In genomic region chr19:55340784-55341147, GRCh38 we compare ENCODE assay signal across 9 cellular contexts. TPM values are rescaled to one million over a fixed set of nuclear protein-coding genes. Genes with fewer than 3 reads are reported as not detected.
DNase-seq lines count a peak whose midpoint lies in the region; ATAC-seq and TF ChIP-seq lines count a peak whose summit lies in the region.
"Had no signal": no experiment of that assay in that cellular context is flagged by ENCODE, and none has a peak within 500 bp of the region (broad histone marks: within the 10 kb centered on the region; RNA-seq: fewer than 3 reads in every experiment).

No MANE protein-coding gene starts in this region.

- H3K36me3 ChIP-seq in SK-N-SH (replicated peaks in 1 of 2; ENCODE audit: control insufficient read depth in 1 of 2, insufficient read depth in 2 of 2, low read length in 1 of 2) (peaks cover 0 to 4% of the 10 kb centered on the region in 2 experiments), NT2/D1 (ENCODE audit: insufficient read depth, insufficient read length, low read length) (peaks cover 29% of the 10 kb centered on the region), neural progenitor cell (no peaks in the 10 kb centered on the region)

- CTCF ChIA-PET in SK-N-SH (lab: Yijun Ruan, JAX): interaction anchor here (0.6 to 1.1 kb wide), 3 partner anchors 12 to 43 kb away, joined by 3 to 8 read pairs (median 3); partner anchors contain the start of gene TMEM238

- peak; percentile 48 for TF ChIP-seq CTCF in SK-N-SH (IDR thresholded peaks at IDR 0.05)
- TF ChIP-seq CTCF in neural progenitor cell (IDR thresholded peaks at IDR 0.05): peak; percentile 40

- TF ChIP-seq EP300 in SK-N-SH (IDR thresholded peaks at IDR 0.05; ENCODE audit: borderline replicate concordance in 1 of 2, low read depth in 1 of 2, low read length in 1 of 2): no peak

- H3K9me3 Mint-ChIP-seq in neural progenitor cell: no peaks in the 10 kb centered on the region

- in situ Hi-C loops in G401 (cut with HindIII; ENCODE audit: low sequenced_read_pairs): loop anchor here (10.0 kb wide), 1 partner anchor 166 kb away; no protein-coding TSS in a partner anchor

- H3K9me3 ChIP-seq in SK-N-SH (no peaks in the 10 kb centered on the region), NT2/D1 (ENCODE audit: insufficient read depth, low read length) (no peaks in the 10 kb centered on the region), neural progenitor cell (ENCODE audit: low read depth) (no peaks in the 10 kb centered on the region)

- H3K4me2 ChIP-seq in SK-N-SH (peak overlapping the region; percentile 100), neural progenitor cell (peak overlapping the region; percentile 84)

- H2AFZ ChIP-seq in SK-N-SH (ENCODE audit: low read depth): no peak overlapping the region
- H2AFZ ChIP-seq in neural progenitor cell (replicated peaks): no peak overlapping the region

- H3K27me3 ChIP-seq in SK-N-SH (ENCODE audit: insufficient read depth) (no peaks in the 10 kb centered on the region), NT2/D1 (ENCODE audit: insufficient read depth, insufficient read length) (no peaks in the 10 kb centered on the region), neural progenitor cell (no peaks in the 10 kb centered on the region)

- no peak for TF ChIP-seq RAD21 in SK-N-SH (IDR thresholded peaks at IDR 0.05; ENCODE audit: low read length)

- H3K27ac Mint-ChIP-seq in neural progenitor cell: peak overlapping the region; percentile 29

- H3K4me1 Mint-ChIP-seq in neural progenitor cell: peaks cover 25% of the 10 kb centered on the region

- H3K4me3 Mint-ChIP-seq in neural progenitor cell: peak overlapping the region; percentile 98

- H3F3A ChIP-seq in SK-N-SH (replicated peaks; ENCODE audit: insufficient read depth): no peaks in the 10 kb centered on the region
- H3F3A ChIP-seq in neural progenitor cell (ENCODE audit: low read depth): peaks cover 13% of the 10 kb centered on the region

- peak overlapping the region; percentile 85 for H3K9ac ChIP-seq in SK-N-SH
- H3K9ac ChIP-seq in NT2/D1 (ENCODE audit: insufficient read length, low read depth): peak overlapping the region; percentile 94
- H3K9ac ChIP-seq in neural progenitor cell: peak overlapping the region; percentile 74

- 3% methylated on average over 23 of the region's 24 CpGs for WGBS in SK-N-SH (ENCODE audit: low lambda C conversion rate)

- H3K9me2 ChIP-seq in SK-N-SH: no peaks in the 10 kb centered on the region

- H4K20me1 ChIP-seq in SK-N-SH (ENCODE audit: insufficient read depth) (no peaks in the 10 kb centered on the region), neural progenitor cell (ENCODE audit: low read depth) (peaks cover 28% of the 10 kb centered on the region)

- DNase-seq in SK-N-SH (peak; percentile 72), NT2/D1 (ENCODE audit: low read depth, low spot score) (no peak), ecto neural progenitor cell (ENCODE audit: low spot score) (peak; percentile 68), neural progenitor cell (ENCODE audit: low spot score) (peak; percentile 66), GM19240 (ENCODE audit: insufficient read length, low spot score) (no peak), G401 (ENCODE audit: low spot score) (no peak)

- peaks cover 14% of the 10 kb centered on the region for H3K27me3 Mint-ChIP-seq in neural progenitor cell (ENCODE audit: insufficient read depth, low read depth)

- H3K27ac ChIP-seq in SK-N-SH (ENCODE audit: low read depth in 2 of 2, low read length in 1 of 2): peak overlapping the region; percentile 56 to 87; a peak in 2 of 4 replicates
- peak overlapping the region; percentile 35 for H3K27ac ChIP-seq in neural progenitor cell

- H3K79me2 ChIP-seq in SK-N-SH (ENCODE audit: insufficient read depth) (peaks cover 9% of the 10 kb centered on the region; the same call in 1 of the 2 replicates), neural progenitor cell (ENCODE audit: low read depth) (peaks cover 26% of the 10 kb centered on the region)

- POLR2A ChIA-PET in SK-N-SH (lab: Yijun Ruan, JAX): interaction anchor here (0.6 kb wide), 1 partner anchor 10 kb away, joined by 3 read pairs; no protein-coding TSS in a partner anchor

- no peak for ATAC-seq in SK-N-SH treated with all-trans-retinoic acid at 6 μM for 48 hours
- no peak for ATAC-seq in HG03139 (IDR thresholded peaks at IDR 0.05; ENCODE audit: unreplicated experiment)

- H3K4me3 ChIP-seq in SK-N-SH (ENCODE audit: low read depth in 2 of 2, low read length in 1 of 2): peak overlapping the region; percentile 73 to 75
- H3K4me3 ChIP-seq in NT2/D1 (ENCODE audit: insufficient read length, low read depth): peak overlapping the region; percentile 63
- peak overlapping the region; percentile 95 for H3K4me3 ChIP-seq in neural progenitor cell

- peaks cover 8% of the 10 kb centered on the region for H3K36me3 Mint-ChIP-seq in neural progenitor cell

- peaks cover 0 to 44% of the 10 kb centered on the region in 2 experiments; a peak in 2 of 4 replicates for H3K4me1 ChIP-seq in SK-N-SH (ENCODE audit: control insufficient read depth in 1 of 2, insufficient read depth in 2 of 2, low read depth in 1 of 2, low read length in 1 of 2)
- peaks cover 20% of the 10 kb centered on the region for H3K4me1 ChIP-seq in NT2/D1 (ENCODE audit: insufficient read depth, insufficient read length)
- peaks cover 8% of the 10 kb centered on the region for H3K4me1 ChIP-seq in neural progenitor cell

TF ChIP-seq in SK-N-SH, 30 proteins besides CTCF, POLR2A, EP300 and RAD21:
- no peak for TF ChIP-seq NFIC (IDR thresholded peaks at IDR 0.05; ENCODE audit: borderline replicate concordance)
- no peak for TF ChIP-seq FOXM1 (IDR thresholded peaks at IDR 0.05; ENCODE audit: low read depth)
- no peak for TF ChIP-seq YY1 (IDR thresholded peaks at IDR 0.05; ENCODE audit: low read depth)
- TF ChIP-seq JUND (IDR thresholded peaks at IDR 0.05): no peak
- no peak for TF ChIP-seq RCOR1 (IDR thresholded peaks at IDR 0.05; ENCODE audit: low read length)
- TF ChIP-seq CHD2 (IDR thresholded peaks at IDR 0.05; ENCODE audit: low read length, partially characterized antibody): peak; percentile 17
- TF ChIP-seq MAX (IDR thresholded peaks at IDR 0.05; ENCODE audit: low read depth): no peak
- TF ChIP-seq MXI1 (IDR thresholded peaks at IDR 0.05; ENCODE audit: low read depth, low read length): no peak

TF ChIP-seq in SK-N-SH treated with all-trans-retinoic acid at 6 μM for 48 hours, 23 proteins besides CTCF, POLR2A, EP300 and RAD21 (continues in another document):
- TF ChIP-seq POU6F1 (CRISPR knock-in tag; IDR thresholded peaks at IDR 0.05; ENCODE audit: borderline replicate concordance, low read depth) (no peak), ARNTL (CRISPR knock-in tag; IDR thresholded peaks at IDR 0.05; ENCODE audit: borderline replicate concordance, low read depth) (no peak), PPARA (CRISPR knock-in tag; IDR thresholded peaks at IDR 0.05; ENCODE audit: borderline replicate concordance) (no peak), ZNF8 (CRISPR knock-in tag; IDR thresholded peaks at IDR 0.05) (no peak), ISL1 (CRISPR knock-in tag; IDR thresholded peaks at IDR 0.05) (no peak), CSDC2 (CRISPR knock-in tag; IDR thresholded peaks at IDR 0.05) (no peak), ZFP30 (CRISPR knock-in tag; IDR thresholded peaks at IDR 0.05) (no peak)

RNA-seq across cellular contexts. Expression of gene KMT5C, which starts 1.1 kb away (rescaled TPM):
- 14.0 and 14.4 TPM in 2 replicates for polyA plus RNA-seq in SK-N-SH (2012; rRNA removed)
- 3.7 and 5.8 TPM in 2 replicates for polyA plus RNA-seq in SK-N-SH (2012; cell fraction: cytosol; rRNA removed)
- 79.1 and 122 TPM in 2 replicates for polyA plus RNA-seq in SK-N-SH (2012; cell fraction: nucleus; rRNA removed)
- total RNA-seq in neural progenitor cell (ENCODE audit: low replicate concordance): 21.1 and 73.7 TPM in 2 replicates
- total RNA-seq in G401 (2014; rRNA removed; shearing (Covaris generic)): 17.7 and 20.8 TPM in 2 replicates

RNA-seq across cellular contexts. Expression of gene COX6B2, which starts 13.8 kb away (rescaled TPM):
- 0.58 and 0.74 TPM in 2 replicates for polyA plus RNA-seq in SK-N-SH (2012; rRNA removed)
- 0.17 and 0.34 TPM in 2 replicates for polyA plus RNA-seq in SK-N-SH (2012; cell fraction: cytosol; rRNA removed)
- polyA plus RNA-seq in SK-N-SH (2012; cell fraction: nucleus; rRNA removed): 5.4 and 8.8 TPM in 2 replicates
- total RNA-seq in neural progenitor cell (ENCODE audit: low replicate concordance): 0.77 TPM in 1 of 2 replicates, not detected in the other
- total RNA-seq in G401 (2014; rRNA removed; shearing (Covaris generic)): 5.8 TPM in 2 replicates
- total RNA-seq: dermis microvascular lymphatic vessel endothelial cell had no signal

RNA-seq across cellular contexts. Expression of gene TMEM150B, which starts 15.6 kb away (rescaled TPM):
- not detected in 2 replicates for polyA plus RNA-seq in SK-N-SH (2012; rRNA removed)
- polyA plus RNA-seq in SK-N-SH (2012; cell fraction: cytosol; rRNA removed): not detected in 2 replicates
- not detected in 2 replicates for polyA plus RNA-seq in SK-N-SH (2012; cell fraction: nucleus; rRNA removed)
- total RNA-seq in neural progenitor cell (ENCODE audit: low replicate concordance): 0.62 TPM in 1 of 2 replicates, not detected in the other
- 1.9 TPM in 1 of 2 replicates, not detected in the other for total RNA-seq in G401 (2014; rRNA removed; shearing (Covaris generic))
- total RNA-seq: dermis microvascular lymphatic vessel endothelial cell had no signal

RNA-seq across cellular contexts. Expression of gene GARIN5B, which starts 22.3 kb away (rescaled TPM):
- not detected in 2 replicates for polyA plus RNA-seq in SK-N-SH (2012; rRNA removed)
- polyA plus RNA-seq in SK-N-SH (2012; cell fraction: cytosol; rRNA removed): not detected in 2 replicates
- polyA plus RNA-seq in SK-N-SH (2012; cell fraction: nucleus; rRNA removed): 0.06 and 0.10 TPM in 2 replicates
- 0.09 TPM in 1 of 2 replicates, not detected in the other for total RNA-seq in neural progenitor cell (ENCODE audit: low replicate concordance)
- total RNA-seq in G401 (2014; rRNA removed; shearing (Covaris generic)): not detected in 2 replicates
- total RNA-seq: dermis microvascular lymphatic vessel endothelial cell had no signal

RNA-seq across cellular contexts. Expression of gene IL11, which starts 29.5 kb away (rescaled TPM):
- 13.2 and 16.1 TPM in 2 replicates for polyA plus RNA-seq in SK-N-SH (2012; rRNA removed)
- polyA plus RNA-seq in SK-N-SH (2012; cell fraction: cytosol; rRNA removed): 8.4 and 11.0 TPM in 2 replicates
- 22.6 and 33.5 TPM in 2 replicates for polyA plus RNA-seq in SK-N-SH (2012; cell fraction: nucleus; rRNA removed)
- 0.06 and 0.62 TPM in 2 replicates for total RNA-seq in neural progenitor cell (ENCODE audit: low replicate concordance)
- 6.5 and 8.4 TPM in 2 replicates for total RNA-seq in G401 (2014; rRNA removed; shearing (Covaris generic))

Comparison
In these comparisons a context has a peak if more than half of its experiments do, and no peak if none do; other contexts are left out.
1. DNase-seq: peak in SK-N-SH (single experiment), ecto neural progenitor cell (single experiment) and neural progenitor cell (single experiment); none in NT2/D1 (single experiment), GM19240 (single experiment) and G401 (single experiment).
2. Peak in every context shown above with its lines, with median percentiles within 50 percentile points of each other: H3K4me3 ChIP-seq and H3K9ac ChIP-seq.